9 cellular contexts compared by ENCODE assay signal in genomic region chr6:18528084-18528743, GRCh38.
DNase-seq lines count a peak whose midpoint lies in the region; ATAC-seq, FAIRE-seq and TF ChIP-seq lines count a peak whose summit lies in the region.
"Had no signal": no experiment of that assay in that cellular context is flagged by ENCODE, and none has a peak within 500 bp of the region (broad histone marks: within the 10 kb centered on the region; RNA-seq: fewer than 3 reads in every experiment).

No MANE protein-coding gene starts in this region.

- DNase-seq in GM06990 (ENCODE audit: extremely low read depth, insufficient read length) = no peak
- DNase-seq in NCI-H1694 treated with DMSO at 0.1 percent for 48 hours (lab: John Stamatoyannopoulos, UW) = peak; percentile 61
- peak; percentile 15 for DNase-seq in astrocyte of the hippocampus (ENCODE audit: low read depth, low spot score)
- DNase-seq in neural crest cell (ENCODE audit: low read depth, low spot score) = no peak
- no peak for DNase-seq in stimulated activated naive B cell treated with anti-CD40 and anti-IgM and Interleukin-4, amounts not matched to agents 10 μg/mL and 1 μg/mL and 100 μg/mL, for 72 hours
- DNase-seq in iPS-NIHi11 (ENCODE audit: low spot score) = no peak
- no peak for DNase-seq in GM12891 (ENCODE audit: insufficient read length, low spot score)
- DNase-seq: T1000 had no signal

- H3K27ac Mint-ChIP-seq in neural crest cell (ENCODE audit: unreplicated experiment) = no peak overlapping the region
- H3K27ac Mint-ChIP-seq in stimulated activated naive B cell treated with anti-CD40 and anti-IgM and Interleukin-4, amounts not matched to agents 10 μg/mL and 1 μg/mL and 100 μg/mL, for 72 hours = no peak overlapping the region

- peaks cover 42% of the 10 kb centered on the region for H3K4me1 Mint-ChIP-seq in neural crest cell
- H3K4me1 Mint-ChIP-seq in stimulated activated naive B cell treated with anti-CD40 and anti-IgM and Interleukin-4, amounts not matched to agents 10 μg/mL and 1 μg/mL and 100 μg/mL, for 72 hours = no peaks in the 10 kb centered on the region

- peaks cover 6% of the 10 kb centered on the region for H3K36me3 Mint-ChIP-seq in neural crest cell (ENCODE audit: low read depth)
- no peaks in the 10 kb centered on the region for H3K36me3 Mint-ChIP-seq in stimulated activated naive B cell treated with anti-CD40 and anti-IgM and Interleukin-4, amounts not matched to agents 10 μg/mL and 1 μg/mL and 100 μg/mL, for 72 hours

- no peak for FAIRE-seq in GM12891 (lab: Jason Lieb, UNC)

- peak; percentile 20 for TF ChIP-seq CTCF in GM06990 (IDR thresholded peaks at IDR 0.05; ENCODE audit: insufficient read depth, low read length, poor library complexity, severe bottlenecking)
- peak; percentile 69 for TF ChIP-seq CTCF in neural crest cell (conservative IDR thresholded peaks at IDR 0.05)

- H3K4me3 ChIP-seq in GM06990 (replicated peaks; ENCODE audit: low read depth, low read length) = no peak overlapping the region

- no peak for ATAC-seq in stimulated activated naive B cell treated with anti-CD40 and anti-IgM and Interleukin-4, amounts not matched to agents 10 μg/mL and 1 μg/mL and 100 μg/mL, for 72 hours (replicated peaks)
- no peak for ATAC-seq in HG02642 (IDR thresholded peaks at IDR 0.05; ENCODE audit: poor library complexity, unreplicated experiment)

- peaks cover 7% of the 10 kb centered on the region for H3K9me3 Mint-ChIP-seq in neural crest cell
- no peaks in the 10 kb centered on the region for H3K9me3 Mint-ChIP-seq in stimulated activated naive B cell treated with anti-CD40 and anti-IgM and Interleukin-4, amounts not matched to agents 10 μg/mL and 1 μg/mL and 100 μg/mL, for 72 hours

- no peaks in the 10 kb centered on the region for H3K36me3 ChIP-seq in GM06990 (ENCODE audit: control insufficient read depth, insufficient read depth, low read length)

- no peaks in the 10 kb centered on the region for H3K27me3 Mint-ChIP-seq in neural crest cell (ENCODE audit: low read depth)
- peaks cover 8 to 12% of the 10 kb centered on the region in 2 donors for H3K27me3 Mint-ChIP-seq in stimulated activated naive B cell treated with anti-CD40 and anti-IgM and Interleukin-4, amounts not matched to agents 10 μg/mL and 1 μg/mL and 100 μg/mL, for 72 hours

- no peaks in the 10 kb centered on the region for H3K27me3 ChIP-seq in GM06990 (replicated peaks; ENCODE audit: control insufficient read depth, insufficient read depth, low read length)

- no peak for TF ChIP-seq POLR2A in GM12891 (IDR thresholded peaks at IDR 0.05; ENCODE audit: low read depth, low read length)

- H3K4me3 Mint-ChIP-seq in neural crest cell = peak overlapping the region; percentile 4
- no peak overlapping the region for H3K4me3 Mint-ChIP-seq in stimulated activated naive B cell treated with anti-CD40 and anti-IgM and Interleukin-4, amounts not matched to agents 10 μg/mL and 1 μg/mL and 100 μg/mL, for 72 hours

TF ChIP-seq in GM12891, 5 proteins besides CTCF, POLR2A, EP300 and RAD21:
- TF ChIP-seq SPI1 (IDR thresholded peaks at IDR 0.05; ENCODE audit: low read depth, low read length) (no peak), POLR2AphosphoS5 (IDR thresholded peaks at IDR 0.05; ENCODE audit: low read depth, low read length) (no peak), TAF1 (IDR thresholded peaks at IDR 0.05; ENCODE audit: low read depth, low read length) (no peak), PAX5 (IDR thresholded peaks at IDR 0.05; ENCODE audit: insufficient read depth, low read length, severe bottlenecking) (no peak), POU2F2 (IDR thresholded peaks at IDR 0.05; ENCODE audit: low read depth, low read length) (no peak)
TF ChIP-seq in GM12891: peak in this region for 0.

Comparison
In these comparisons a context has a peak if more than half of its experiments do, and no peak if none do; other contexts are left out.
1. DNase-seq: peak in NCI-H1694 treated with DMSO at 0.1 percent for 48 hours (single experiment) and astrocyte of the hippocampus (single experiment); none in GM06990 (single experiment), neural crest cell (single experiment), stimulated activated naive B cell treated with anti-CD40 and anti-IgM and Interleukin-4, amounts not matched to agents 10 μg/mL and 1 μg/mL and 100 μg/mL, for 72 hours (single experiment), iPS-NIHi11 (single experiment) and GM12891 (single experiment).